In the genomic region with DNA sequence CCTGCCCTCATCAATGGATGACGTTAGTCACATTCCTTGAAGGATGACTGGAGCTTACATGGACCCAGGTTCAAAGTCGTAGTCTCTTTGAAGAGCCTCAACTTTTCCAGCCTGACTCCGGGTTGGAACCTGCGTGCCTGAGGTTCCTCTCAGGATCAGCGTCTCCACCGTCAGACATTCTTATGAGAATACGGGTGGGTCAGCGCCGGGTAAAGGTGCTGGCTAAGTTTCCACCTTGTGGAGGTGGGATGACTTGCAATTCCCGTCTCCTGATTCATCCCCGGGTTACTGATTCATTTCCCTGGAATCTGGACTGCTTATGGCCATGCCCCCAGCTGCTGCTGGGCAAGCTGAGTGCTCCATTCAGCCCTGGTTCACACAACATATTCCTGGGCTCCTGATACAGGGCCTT, we compare ENCODE assay signal across 1 cellular context.
TF ChIP-seq lines count a peak whose summit lies in the region.

No MANE protein-coding gene starts in this region.

TF ChIP-seq in WTC11, 78 proteins besides CTCF, POLR2A, EP300 and RAD21 (continued from another document):
- TF ChIP-seq, protein P1, sequence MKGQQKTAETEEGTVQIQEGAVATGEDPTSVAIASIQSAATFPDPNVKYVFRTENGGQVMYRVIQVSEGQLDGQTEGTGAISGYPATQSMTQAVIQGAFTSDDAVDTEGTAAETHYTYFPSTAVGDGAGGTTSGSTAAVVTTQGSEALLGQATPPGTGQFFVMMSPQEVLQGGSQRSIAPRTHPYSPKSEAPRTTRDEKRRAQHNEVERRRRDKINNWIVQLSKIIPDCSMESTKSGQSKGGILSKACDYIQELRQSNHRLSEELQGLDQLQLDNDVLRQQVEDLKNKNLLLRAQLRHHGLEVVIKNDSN (CRISPR knock-in tag; IDR thresholded peaks at IDR 0.05), result no peak
- no peak for TF ChIP-seq GRHL2 (CRISPR knock-in tag; IDR thresholded peaks at IDR 0.05; ENCODE audit: insufficient replicate concordance, severe bottlenecking)
TF ChIP-seq in WTC11: peak in this region for 0.
